ENCODE assay signal across 1 cellular context in the genomic region with DNA sequence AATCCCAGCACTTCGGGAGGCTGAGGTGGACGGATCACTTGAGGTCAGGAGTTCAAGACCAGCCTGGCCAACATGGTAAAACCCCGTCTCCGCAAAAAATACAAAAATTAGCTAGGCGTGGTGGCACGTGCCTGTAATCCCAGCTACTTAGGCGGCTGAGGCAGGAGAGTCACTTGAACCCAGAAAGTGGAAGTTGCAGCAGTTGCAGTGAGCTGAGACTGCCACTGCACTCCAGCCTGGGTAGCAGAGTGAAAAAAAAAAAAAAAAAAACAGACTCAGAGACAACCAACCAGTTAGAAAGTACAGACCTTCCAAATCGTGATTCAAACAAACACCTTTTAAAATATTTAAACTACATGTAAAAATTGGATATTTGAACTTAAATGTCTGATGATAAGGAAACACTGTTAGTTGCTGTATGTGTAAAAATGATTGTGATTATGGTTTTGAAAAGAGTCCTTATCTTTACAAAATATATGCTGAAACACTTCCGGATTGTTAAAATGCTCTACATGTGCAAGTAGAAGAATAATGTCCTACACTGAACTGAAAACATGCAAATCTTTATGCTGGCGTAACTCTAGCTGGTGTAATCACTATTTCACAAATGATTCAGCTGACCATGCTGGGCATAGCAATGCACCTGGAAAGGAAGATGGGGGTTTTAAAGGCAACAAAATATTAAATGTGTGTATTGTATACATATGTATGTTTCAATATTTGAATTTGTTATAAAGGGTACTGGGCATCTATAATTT.
TF ChIP-seq lines count a peak whose summit lies in the region.

No MANE protein-coding gene starts in this region.

TF ChIP-seq in GM12878, 131 proteins besides CTCF, POLR2A, EP300 and RAD21 (continued from another document):
- TF ChIP-seq YY1 (IDR thresholded peaks at IDR 0.05; ENCODE audit: low read depth, low read length) (no peak), POU2F2 (IDR thresholded peaks at IDR 0.05; ENCODE audit: borderline replicate concordance, low read depth, low read length) (peak; percentile 88; the same call in 2 of the 3 replicates), DPF2 (IDR thresholded peaks at IDR 0.05) (peak; percentile 18; the same call in 1 of the 2 replicates), CHD2 (IDR thresholded peaks at IDR 0.05; ENCODE audit: borderline replicate concordance, low read depth, low read length) (0 out of 2 replicates have a peak, but pooled peaks have one; percentile 28), BHLHE40 (IDR thresholded peaks at IDR 0.05; ENCODE audit: borderline replicate concordance in 1 of 2, low read depth in 2 of 2, low read length in 1 of 2) (peak; percentile 63 to 94; a peak in 3 of 4 replicates), NBN (IDR thresholded peaks at IDR 0.05) (peak; percentile 55), PML (IDR thresholded peaks at IDR 0.05; ENCODE audit: low read length) (no peak), NFIC (IDR thresholded peaks at IDR 0.05; ENCODE audit: low read depth, low read length) (peak; percentile 24; the same call in 1 of the 2 replicates), JUND (IDR thresholded peaks at IDR 0.05; ENCODE audit: low read depth, low read length) (no peak), HDGF (IDR thresholded peaks at IDR 0.05) (0 out of 2 replicates have a peak, but pooled peaks have one; percentile 13), ATF7 (IDR thresholded peaks at IDR 0.05; ENCODE audit: low read depth) (peak; percentile 84)
